24 cellular contexts compared by ENCODE assay signal in the genomic region with DNA sequence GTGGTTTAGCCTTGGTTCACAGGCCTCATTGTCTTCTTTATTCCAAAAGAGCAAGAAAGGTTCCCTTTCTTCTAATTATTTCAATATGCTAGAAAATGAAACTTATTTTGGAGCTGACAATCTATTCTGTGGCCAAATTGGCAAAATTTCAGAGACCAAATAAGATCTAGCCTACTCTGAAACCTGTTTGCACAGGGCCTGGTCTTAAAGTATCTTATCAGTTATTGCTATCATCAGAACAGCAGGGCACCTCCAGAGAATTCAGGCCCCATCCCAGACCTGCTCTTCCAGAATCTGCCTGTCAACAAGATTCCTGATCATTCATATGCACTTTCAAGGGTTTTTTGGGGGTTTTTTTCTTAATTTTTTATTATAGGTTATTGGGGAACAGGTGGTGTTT.
DNase-seq lines count a peak whose midpoint lies in the region; ATAC-seq and TF ChIP-seq lines count a peak whose summit lies in the region.
"Had no signal": no experiment of that assay in that cellular context is flagged by ENCODE, and none has a peak within 500 bp of the region (broad histone marks: within the 10 kb centered on the region; RNA-seq: fewer than 3 reads in every experiment).

No MANE protein-coding gene starts in this region.

- TF ChIP-seq POLR2A in prostate gland (IDR thresholded peaks at IDR 0.05), result no peak

- peaks cover 24% of the 10 kb centered on the region for H3K27me3 Mint-ChIP-seq in activated CD8-positive, alpha-beta memory T cell treated with anti-CD3 and anti-CD28 coated beads, Interleukin-2, amount 10 ng/mL, durations not matched to agents 7 days and 5 days
- H3K27me3 Mint-ChIP-seq: IgD-negative memory B cell had no signal

- DNase-seq in HuH-7.5 (ENCODE audit: low spot score) (peak; percentile 29), fibroblast of the aortic adventitia (ENCODE audit: low read depth) (peak; percentile 82), prostate gland (ENCODE audit: low spot score) (peak; percentile 22)
- no peak for DNase-seq in effector CD4-positive, alpha-beta T cell
- no peak for DNase-seq in activated CD8-positive, alpha-beta memory T cell treated with anti-CD3 and anti-CD28 coated beads, Interleukin-2, amount 10 ng/mL, durations not matched to agents 7 days and 5 days
- DNase-seq in stimulated activated CD4-positive, alpha-beta T cell treated with anti-CD3 and anti-CD28 coated beads, Interleukin-4, amount 100 ng/mL, for 1 hour, result no peak
- DNase-seq: AML-193; CD4-positive, alpha-beta memory T cell; COR-L47; DMS53; NCI-H1092; NCI-H1436; NCI-H187; NCI-H2081 treated with DMSO at 0.1 percent for 48 hours; NCI-H2171; NCI-H524; NCI-H748 treated with DMSO at 0.1 percent for 48 hours; SJCRH30 had no signal

- peak overlapping the region; percentile 92 for H3K27ac ChIP-seq in VCaP
- no peak overlapping the region for H3K27ac ChIP-seq in prostate gland
- H3K27ac ChIP-seq: BLaER1 treated with 17β-estradiol and CSF1 and Interleukin-3, amounts not matched to agents 10 nM and 100 nM; SJCRH30 had no signal

- no peaks in the 10 kb centered on the region for H3K27me3 ChIP-seq in prostate gland (replicated peaks; ENCODE audit: insufficient read depth)
- H3K27me3 ChIP-seq: BLaER1 treated with 17β-estradiol and CSF1 and Interleukin-3, amounts not matched to agents 10 nM and 100 nM; SJCRH30 had no signal

- no peaks in the 10 kb centered on the region for H3K36me3 ChIP-seq in prostate gland
- H3K36me3 ChIP-seq: BLaER1 treated with 17β-estradiol and CSF1 and Interleukin-3, amounts not matched to agents 10 nM and 100 nM; SJCRH30 had no signal

- no peaks in the 10 kb centered on the region for H3K4me1 Mint-ChIP-seq in activated CD8-positive, alpha-beta memory T cell treated with anti-CD3 and anti-CD28 coated beads, Interleukin-2, amount 10 ng/mL, durations not matched to agents 7 days and 5 days
- H3K4me1 Mint-ChIP-seq: CD4-positive, alpha-beta memory T cell; IgD-negative memory B cell had no signal

- no peak overlapping the region for H3K4me3 Mint-ChIP-seq in activated CD8-positive, alpha-beta memory T cell treated with anti-CD3 and anti-CD28 coated beads, Interleukin-2, amount 10 ng/mL, durations not matched to agents 7 days and 5 days
- H3K4me3 Mint-ChIP-seq: CD4-positive, alpha-beta memory T cell; IgD-negative memory B cell had no signal

- intact Hi-C loops in prostate gland (cut with DNase I), result no loop called here

- ATAC-seq in activated CD8-positive, alpha-beta memory T cell treated with anti-CD3 and anti-CD28 coated beads, Interleukin-2, amount 10 ng/mL, durations not matched to agents 7 days and 5 days, result no peak
- ATAC-seq: HCT116, Right ventricle myocardium inferior, SK-N-SH treated with all-trans-retinoic acid at 6 μM for 48 hours had no signal

- no peaks in the 10 kb centered on the region for H3K9me3 Mint-ChIP-seq in activated CD8-positive, alpha-beta memory T cell treated with anti-CD3 and anti-CD28 coated beads, Interleukin-2, amount 10 ng/mL, durations not matched to agents 7 days and 5 days (ENCODE audit: low read depth)
- H3K9me3 Mint-ChIP-seq: CD4-positive, alpha-beta memory T cell; IgD-negative memory B cell had no signal

- TF ChIP-seq CTCF in VCaP (conservative IDR thresholded peaks at IDR 0.05) (no peak), fibroblast of the aortic adventitia (IDR thresholded peaks at IDR 0.05; ENCODE audit: insufficient read depth, low read length) (no peak), prostate gland (IDR thresholded peaks at IDR 0.05) (no peak)

- no peak overlapping the region for H3K27ac Mint-ChIP-seq in activated CD8-positive, alpha-beta memory T cell treated with anti-CD3 and anti-CD28 coated beads, Interleukin-2, amount 10 ng/mL, durations not matched to agents 7 days and 5 days
- H3K27ac Mint-ChIP-seq: CD4-positive, alpha-beta memory T cell had no signal

- CTCF ChIA-PET in activated CD8-positive, alpha-beta memory T cell treated with anti-CD3 and anti-CD28 coated beads, Interleukin-2, amount 10 ng/mL, durations not matched to agents 7 days and 5 days (lab: Charles Lee), result interaction anchor here (1.2 kb wide), 1 partner anchor 17 kb away, joined by 3 read pairs; no protein-coding TSS in a partner anchor

- no peak overlapping the region for H3K4me3 ChIP-seq in fibroblast of the aortic adventitia (ENCODE audit: low read depth, low read length)
- H3K4me3 ChIP-seq in prostate gland, result no peak overlapping the region
- H3K4me3 ChIP-seq: BLaER1 treated with 17β-estradiol and CSF1 and Interleukin-3, amounts not matched to agents 10 nM and 100 nM; SJCRH30 had no signal

- no peaks in the 10 kb centered on the region for H3K4me1 ChIP-seq in prostate gland (replicated peaks)
- H3K4me1 ChIP-seq: SJCRH30 had no signal

- no peaks in the 10 kb centered on the region for H3K36me3 Mint-ChIP-seq in activated CD8-positive, alpha-beta memory T cell treated with anti-CD3 and anti-CD28 coated beads, Interleukin-2, amount 10 ng/mL, durations not matched to agents 7 days and 5 days
- H3K36me3 Mint-ChIP-seq: CD4-positive, alpha-beta memory T cell; IgD-negative memory B cell had no signal

- H3K9me3 ChIP-seq in prostate gland, result no peaks in the 10 kb centered on the region

Comparison
In these comparisons a context has a peak if more than half of its experiments do, and no peak if none do; other contexts are left out.
1. DNase-seq: peak in HuH-7.5 (single experiment), fibroblast of the aortic adventitia (single experiment) and prostate gland (single experiment); none in effector CD4-positive, alpha-beta T cell (single experiment), activated CD8-positive, alpha-beta memory T cell treated with anti-CD3 and anti-CD28 coated beads, Interleukin-2, amount 10 ng/mL, durations not matched to agents 7 days and 5 days (single experiment) and stimulated activated CD4-positive, alpha-beta T cell treated with anti-CD3 and anti-CD28 coated beads, Interleukin-4, amount 100 ng/mL, for 1 hour (single experiment).